2 cellular contexts compared by ENCODE assay signal in genomic region chr1:206503591-206504362, GRCh38.
TF ChIP-seq lines count a peak whose summit lies in the region.

No MANE protein-coding gene starts in this region.

TF ChIP-seq in A549, 52 proteins besides CTCF, POLR2A, EP300 and RAD21:
- TF ChIP-seq FOXS1 (CRISPR knock-in tag; IDR thresholded peaks at IDR 0.05), result no peak
- TF ChIP-seq NFE2L2 (conservative IDR thresholded peaks at IDR 0.05; ENCODE audit: low read length), result 0 out of 2 replicates have a peak, but pooled peaks have one; percentile 12

TF ChIP-seq in H1, 55 proteins besides CTCF, POLR2A, EP300 and RAD21:
- TF ChIP-seq TCF12 (IDR thresholded peaks at IDR 0.05; ENCODE audit: low read depth, low read length) (no peak), USF2 (IDR thresholded peaks at IDR 0.05; ENCODE audit: low read length) (0 out of 2 replicates have a peak, but pooled peaks have one; percentile 16)
